In genomic region chr10:71213127-71213616, GRCh38 we compare ENCODE assay signal across 8 cellular contexts. TPM values are rescaled to one million over a fixed set of nuclear protein-coding genes. Genes with fewer than 3 reads are reported as not detected.
DNase-seq lines count a peak whose midpoint lies in the region; ATAC-seq, FAIRE-seq and TF ChIP-seq lines count a peak whose summit lies in the region.

No MANE protein-coding gene starts in this region.

- peaks cover 12 to 28% (median 22%) of the 10 kb centered on the region in 3 donors for H3K4me1 Mint-ChIP-seq in CD8-positive, alpha-beta memory T cell
- H3K4me1 Mint-ChIP-seq in IgD-negative memory B cell, result peaks cover 7 to 16% (median 8%) of the 10 kb centered on the region in 3 donors

- no peak for TF ChIP-seq CTCF in coronary artery (IDR thresholded peaks at IDR 0.05)

- H3K9me3 Mint-ChIP-seq in CD8-positive, alpha-beta memory T cell, result no peaks in the 10 kb centered on the region
- H3K9me3 Mint-ChIP-seq in IgD-negative memory B cell, result no peaks in the 10 kb centered on the region

- H3K4me3 Mint-ChIP-seq in CD8-positive, alpha-beta memory T cell, result peak overlapping the region; percentile 60 to 87 (median 67)
- peak overlapping the region; percentile 54 to 88 (median 72) for H3K4me3 Mint-ChIP-seq in IgD-negative memory B cell

- peaks cover 47% of the 10 kb centered on the region for H3K27me3 ChIP-seq in CD8-positive, alpha-beta memory T cell (ENCODE audit: insufficient read depth, low read length, poor library complexity, severe bottlenecking)
- peaks cover 68% of the 10 kb centered on the region for H3K27me3 ChIP-seq in SJSA1 (replicated peaks)

- POLR2A ChIA-PET in CD8-positive, alpha-beta memory T cell (lab: Charles Lee), result no interaction called here

- H3K36me3 ChIP-seq in CD8-positive, alpha-beta memory T cell (ENCODE audit: insufficient read depth, low read length), result no peaks in the 10 kb centered on the region
- H3K36me3 ChIP-seq in SJSA1, result no peaks in the 10 kb centered on the region

- H3K4me3 ChIP-seq in CD8-positive, alpha-beta memory T cell (ENCODE audit: low read length), result peak overlapping the region; percentile 49
- peak overlapping the region; percentile 51 for H3K4me3 ChIP-seq in SJSA1
- H3K4me3 ChIP-seq in coronary artery, result peak overlapping the region; percentile 88

- ATAC-seq in left lobe of liver, result peak; percentile 38

- TF ChIP-seq POLR2A in GM12891 (IDR thresholded peaks at IDR 0.05; ENCODE audit: low read depth, low read length), result no peak

- peaks cover 36 to 67% of the 10 kb centered on the region in 2 donors for H3K27me3 Mint-ChIP-seq in CD8-positive, alpha-beta memory T cell
- H3K27me3 Mint-ChIP-seq in IgD-negative memory B cell, result peaks cover 66% of the 10 kb centered on the region

- peaks cover 10% of the 10 kb centered on the region for H3K4me1 ChIP-seq in CD8-positive, alpha-beta memory T cell (ENCODE audit: insufficient read depth, low read length)
- H3K4me1 ChIP-seq in SJSA1 (replicated peaks), result peaks cover 39% of the 10 kb centered on the region

- no peak for FAIRE-seq in GM12891 (lab: Jason Lieb, UNC)

- H3K27ac ChIP-seq in CD8-positive, alpha-beta memory T cell (ENCODE audit: low read depth, low read length), result no peak overlapping the region
- H3K27ac ChIP-seq in SJSA1 (no peak overlapping the region), coronary artery (peak overlapping the region; percentile 78 to 94)

- CTCF ChIA-PET in CD8-positive, alpha-beta memory T cell (lab: Charles Lee), result no interaction called here

- no peaks in the 10 kb centered on the region for H3K9me3 ChIP-seq in CD8-positive, alpha-beta memory T cell (ENCODE audit: low read length)
- H3K9me3 ChIP-seq in SJSA1 (replicated peaks), result 0 out of 2 replicates have a peak, but pooled peaks cover 4% of the 10 kb centered on the region

- H3K27ac Mint-ChIP-seq in CD8-positive, alpha-beta memory T cell, result no peak overlapping the region
- H3K27ac Mint-ChIP-seq in IgD-negative memory B cell, result no peak overlapping the region

- H3K36me3 Mint-ChIP-seq in CD8-positive, alpha-beta memory T cell, result no peaks in the 10 kb centered on the region
- H3K36me3 Mint-ChIP-seq in IgD-negative memory B cell, result no peaks in the 10 kb centered on the region

- no peak for DNase-seq in CD8-positive, alpha-beta memory T cell
- DNase-seq in SJSA1 (ENCODE audit: low read depth in 1 of 2, low spot score in 2 of 2), result no peak
- DNase-seq in coronary artery (ENCODE audit: low spot score), result peak; percentile 75
- peak; percentile 52 for DNase-seq in left lobe of liver (ENCODE audit: low spot score)
- DNase-seq in stimulated activated CD4-positive, alpha-beta T cell treated with anti-CD3 and anti-CD28 coated beads, Interleukin-1b, Interleukin-23, amount 100 ng/mL, for 48 hours, result peak; percentile 45
- DNase-seq in GM12891 (ENCODE audit: insufficient read length, low spot score), result no peak
- no peak for DNase-seq in effector CD8-positive, alpha-beta T cell (lab: John Stamatoyannopoulos, UW)

TF ChIP-seq in GM12891, 5 proteins besides CTCF, POLR2A, EP300 and RAD21:
- TF ChIP-seq SPI1 (IDR thresholded peaks at IDR 0.05; ENCODE audit: low read depth, low read length) (no peak), TAF1 (IDR thresholded peaks at IDR 0.05; ENCODE audit: low read depth, low read length) (no peak), POU2F2 (IDR thresholded peaks at IDR 0.05; ENCODE audit: low read depth, low read length) (no peak), PAX5 (IDR thresholded peaks at IDR 0.05; ENCODE audit: insufficient read depth, low read length, severe bottlenecking) (no peak), POLR2AphosphoS5 (IDR thresholded peaks at IDR 0.05; ENCODE audit: low read depth, low read length) (no peak)

RNA-seq across cellular contexts. Expression of gene UNC5B, which starts 0.8 kb away (rescaled TPM):
- total RNA-seq in CD8-positive, alpha-beta memory T cell, result under 1 TPM; 0.11 to 0.13 TPM
- 0.06 TPM for polyA plus RNA-seq in CD8-positive, alpha-beta memory T cell
- not detected for polyA plus RNA-seq in IgD-negative memory B cell
- total RNA-seq in SJSA1 (2014; rRNA removed; shearing (Covaris generic)), result 0.71 and 0.94 TPM in 2 replicates
- 1.8 TPM for total RNA-seq in left lobe of liver
- polyA plus RNA-seq in GM12891 (2012; ENCODE audit: low read depth, missing spikeins), result not detected

Comparison
In these comparisons a context has a peak if more than half of its experiments do, and no peak if none do; other contexts are left out.
1. DNase-seq: peak in coronary artery (single experiment), left lobe of liver (single experiment) and stimulated activated CD4-positive, alpha-beta T cell treated with anti-CD3 and anti-CD28 coated beads, Interleukin-1b, Interleukin-23, amount 100 ng/mL, for 48 hours (single experiment); none in CD8-positive, alpha-beta memory T cell (0 of 5), SJSA1 (0 of 2), GM12891 (single experiment) and effector CD8-positive, alpha-beta T cell (single experiment).
2. H3K27ac ChIP-seq: peak in coronary artery (2 of 2); none in CD8-positive, alpha-beta memory T cell (single experiment) and SJSA1 (single experiment).
3. Peak in every context shown above with its lines, with median percentiles within 50 percentile points of each other: H3K4me3 ChIP-seq.